ENCODE assay signal across 25 cellular contexts in the genomic region with DNA sequence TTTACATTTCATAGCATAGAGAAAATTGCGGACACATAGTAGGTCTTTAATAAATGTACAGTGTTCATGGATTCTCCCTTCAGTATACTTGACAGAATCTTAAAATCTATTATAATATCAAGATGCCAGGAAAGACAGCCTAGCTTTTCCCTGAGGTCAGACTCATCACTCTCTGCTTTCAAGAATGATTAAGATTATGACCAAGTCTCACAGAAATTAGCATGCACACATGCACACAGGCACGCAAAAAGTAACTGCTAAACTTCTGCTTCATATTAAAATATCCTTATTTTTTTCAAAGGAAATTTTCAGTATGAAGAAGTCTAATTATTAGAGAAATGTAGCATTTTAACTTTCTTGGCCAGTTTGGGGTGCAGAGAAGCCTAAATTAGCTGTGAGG.
A peak's percentile ranks its signal among the peaks of the same experiment; 100 is the strongest.
DNase-seq lines count a peak whose midpoint lies in the region; ATAC-seq and TF ChIP-seq lines count a peak whose summit lies in the region.
"Had no signal": no experiment of that assay in that cellular context is flagged by ENCODE, and none has a peak within 500 bp of the region (broad histone marks: within the 10 kb centered on the region; RNA-seq: fewer than 3 reads in every experiment).

No MANE protein-coding gene starts in this region.

- H3K9me2 ChIP-seq in SK-N-SH, result no peaks in the 10 kb centered on the region

- TF ChIP-seq CTCF in SK-N-SH (IDR thresholded peaks at IDR 0.05) (no peak), foreskin keratinocyte (conservative IDR thresholded peaks at IDR 0.05) (no peak), GM13976 (IDR thresholded peaks at IDR 0.05; ENCODE audit: borderline replicate concordance, control extremely low read depth, extremely low read depth, insufficient read depth, missing control alignments) (no peak), gastrocnemius medialis (IDR thresholded peaks at IDR 0.05 in 4 of 5, conservative IDR thresholded peaks at IDR 0.05 in 1 of 5) (no peak)

- H3K79me1 ChIP-seq in trophoblast cell (ENCODE audit: low read length), result peaks cover 2% of the 10 kb centered on the region

- H4K8ac ChIP-seq in trophoblast cell (ENCODE audit: low read depth, low read length), result no peak overlapping the region

- H3K4me2 ChIP-seq in SK-N-SH (no peak overlapping the region), trophoblast cell (ENCODE audit: low read length) (no peak overlapping the region)

- H3K9me3 ChIP-seq in SK-N-SH, result no peaks in the 10 kb centered on the region
- H3K9me3 ChIP-seq in trophoblast cell (ENCODE audit: insufficient read depth, low read depth, low read length), result no peaks in the 10 kb centered on the region
- no peaks in the 10 kb centered on the region for H3K9me3 ChIP-seq in gastrocnemius medialis
- H3K9me3 ChIP-seq: body of pancreas, heart left ventricle, psoas muscle had no signal

- peaks cover 54% of the 10 kb centered on the region for H3K4me1 ChIP-seq in ACC112 (ENCODE audit: control insufficient read depth, insufficient read depth, low read length, unreplicated experiment)
- H3K4me1 ChIP-seq in SK-N-SH (ENCODE audit: control insufficient read depth in 1 of 2, insufficient read depth in 2 of 2, low read depth in 1 of 2, low read length in 1 of 2), result peaks cover 0 to 29% of the 10 kb centered on the region in 2 experiments; a peak in 2 of 4 replicates
- H3K4me1 ChIP-seq in foreskin keratinocyte, result peaks cover 18% of the 10 kb centered on the region
- no peaks in the 10 kb centered on the region for H3K4me1 ChIP-seq in trophoblast cell (ENCODE audit: control insufficient read depth in 1 of 2, insufficient read depth in 2 of 2, low read length in 2 of 2)
- no peaks in the 10 kb centered on the region for H3K4me1 ChIP-seq in gastrocnemius medialis
- H3K4me1 ChIP-seq: body of pancreas, heart left ventricle, psoas muscle had no signal

- CTCF ChIA-PET in SK-N-SH (lab: Yijun Ruan, JAX), result no interaction called here

- in situ Hi-C loops in GM13976 (cut with MboI; ENCODE audit: low sequenced_read_pairs, unreplicated experiment), result no loop called here
- in situ Hi-C loops in gastrocnemius medialis (cut with MboI; ENCODE audit: low sequenced_read_pairs in 4 of 4), result no loop called here

- no peak for TF ChIP-seq POLR2A in gastrocnemius medialis (IDR thresholded peaks at IDR 0.05)

- ATAC-seq in foreskin keratinocyte, result peak; percentile 21
- ATAC-seq in gastrocnemius medialis, result no peak
- ATAC-seq: body of pancreas, heart left ventricle, left ventricle myocardium superior, psoas muscle had no signal

- no peak for TF ChIP-seq RAD21 in SK-N-SH (IDR thresholded peaks at IDR 0.05; ENCODE audit: low read length)

- H4K20me1 ChIP-seq in SK-N-SH (ENCODE audit: insufficient read depth), result no peaks in the 10 kb centered on the region

- peaks cover 24% of the 10 kb centered on the region for H3F3A ChIP-seq in SK-N-SH (replicated peaks; ENCODE audit: insufficient read depth)

- intact Hi-C loops in gastrocnemius medialis (cut with DNase I; ENCODE audit: low total_unique reads), result no loop called here

- no peak for TF ChIP-seq EP300 in SK-N-SH (IDR thresholded peaks at IDR 0.05; ENCODE audit: borderline replicate concordance in 1 of 2, low read depth in 1 of 2, low read length in 1 of 2)

- DNase-seq in HCEC 1CT, result peak; percentile 28
- no peak for DNase-seq in SK-N-SH
- no peak for DNase-seq in foreskin keratinocyte
- DNase-seq in KG1 (lab: John Stamatoyannopoulos, UW), result no peak
- no peak for DNase-seq in GM13976 (ENCODE audit: low spot score)
- no peak for DNase-seq in trophoblast cell
- DNase-seq in gastrocnemius medialis, result no peak
- DNase-seq: activated CD8-positive, alpha-beta memory T cell treated with anti-CD3 and anti-CD28 coated beads, Interleukin-2, amount 50 U/mL, for 48 hours; activated effector memory CD4-positive, alpha-beta T cell treated with anti-CD3 and anti-CD28 coated beads, Interleukin-2, amount 50 U/mL, for 16 hours; body of pancreas; effector CD8-positive, alpha-beta T cell; heart left ventricle; immature natural killer cell; left ventricle myocardium superior; NCI-H1092; NCI-H2029; NCI-H2227 treated with DMSO at 0.1 percent for 48 hours; NCI-H748 treated with DMSO at 0.1 percent for 48 hours; PC-3; psoas muscle; stimulated activated CD4-positive, alpha-beta T cell treated with anti-CD3 and anti-CD28 coated beads, Interleukin-1b, Interleukin-23, amount 100 ng/mL, for 48 hours; T-helper 2 cell had no signal

- no peak overlapping the region for H2BK5ac ChIP-seq in trophoblast cell (ENCODE audit: low read depth, low read length, poor library complexity)

- H3K14ac ChIP-seq in trophoblast cell (ENCODE audit: low read length), result no peak overlapping the region

- H3K4me3 ChIP-seq in ACC112 (ENCODE audit: low read depth, low read length), result no peak overlapping the region
- H3K4me3 ChIP-seq in SK-N-SH (ENCODE audit: low read depth in 2 of 2, low read length in 1 of 2), result no peak overlapping the region
- no peak overlapping the region for H3K4me3 ChIP-seq in trophoblast cell (ENCODE audit: low read depth, low read length)
- H3K4me3 ChIP-seq in gastrocnemius medialis, result no peak overlapping the region
- H3K4me3 ChIP-seq: body of pancreas, heart left ventricle, psoas muscle had no signal

- no peak overlapping the region for H2BK120ac ChIP-seq in trophoblast cell (ENCODE audit: insufficient read depth, low read length, poor library complexity)

- H2AFZ ChIP-seq in ACC112 (ENCODE audit: low read length, unreplicated experiment) (peak overlapping the region; percentile 77), SK-N-SH (ENCODE audit: low read depth) (no peak overlapping the region; the same call in 1 of the 2 replicates), trophoblast cell (ENCODE audit: insufficient read depth, low read length, poor library complexity) (no peak overlapping the region)

- no peak overlapping the region for H3K18ac ChIP-seq in trophoblast cell (ENCODE audit: low read length)

- H3K4ac ChIP-seq in trophoblast cell (ENCODE audit: low read depth, low read length), result no peak overlapping the region

- no peak overlapping the region for H2AK5ac ChIP-seq in trophoblast cell (ENCODE audit: low read length)

- POLR2A ChIA-PET in SK-N-SH (lab: Yijun Ruan, JAX), result no interaction called here

- WGBS in SK-N-SH (ENCODE audit: low lambda C conversion rate), result 82% methylated on average over 2 of the region's 2 CpGs
- no CpG with 5 or more reads among the region's 2 CpGs for WGBS in trophoblast cell (ENCODE audit: extremely low coverage, insufficient coverage, insufficient read length)

- no peak overlapping the region for H3K23ac ChIP-seq in trophoblast cell (ENCODE audit: low read length)

- H3K79me2 ChIP-seq in ACC112 (ENCODE audit: control insufficient read depth, insufficient read depth, low read length, unreplicated experiment), result no peaks in the 10 kb centered on the region
- no peaks in the 10 kb centered on the region for H3K79me2 ChIP-seq in SK-N-SH (ENCODE audit: insufficient read depth)
- no peaks in the 10 kb centered on the region for H3K79me2 ChIP-seq in trophoblast cell (ENCODE audit: control insufficient read depth, insufficient read depth, low read length, poor library complexity)

- H3K27ac ChIP-seq in ACC112 (ENCODE audit: low read depth, low read length) (peak overlapping the region; percentile 97), SK-N-SH (ENCODE audit: low read depth in 2 of 2, low read length in 1 of 2) (peak overlapping the region; percentile 28 to 85; a peak in 3 of 4 replicates), foreskin keratinocyte (no peak overlapping the region), trophoblast cell (ENCODE audit: low read depth, low read length) (no peak overlapping the region), gastrocnemius medialis (no peak overlapping the region)
- H3K27ac ChIP-seq: C4-2B, heart left ventricle, psoas muscle, VCaP had no signal

- no peak overlapping the region for H4K91ac ChIP-seq in trophoblast cell (ENCODE audit: low read depth, low read length)

- H3K27me3 ChIP-seq in ACC112 (ENCODE audit: insufficient read depth, low read length) (no peaks in the 10 kb centered on the region), SK-N-SH (ENCODE audit: insufficient read depth) (no peaks in the 10 kb centered on the region), foreskin keratinocyte (no peaks in the 10 kb centered on the region), trophoblast cell (ENCODE audit: insufficient read depth, low read length) (no peaks in the 10 kb centered on the region), gastrocnemius medialis (no peaks in the 10 kb centered on the region)
- H3K27me3 ChIP-seq: body of pancreas, heart left ventricle had no signal

- H4K12ac ChIP-seq in trophoblast cell (ENCODE audit: low read depth, low read length), result no peak overlapping the region

- no peaks in the 10 kb centered on the region for H3K36me3 ChIP-seq in ACC112 (ENCODE audit: insufficient read depth, low read length)
- no peaks in the 10 kb centered on the region for H3K36me3 ChIP-seq in SK-N-SH (replicated peaks in 1 of 2; ENCODE audit: control insufficient read depth in 1 of 2, insufficient read depth in 2 of 2, low read length in 1 of 2)
- H3K36me3 ChIP-seq in trophoblast cell (ENCODE audit: control insufficient read depth in 1 of 2, insufficient read depth in 2 of 2, low read length in 2 of 2), result no peaks in the 10 kb centered on the region
- no peaks in the 10 kb centered on the region for H3K36me3 ChIP-seq in gastrocnemius medialis
- H3K36me3 ChIP-seq: heart left ventricle had no signal

- no peak overlapping the region for H2BK12ac ChIP-seq in trophoblast cell (ENCODE audit: low read length)

- H3K9ac ChIP-seq in SK-N-SH, result peak overlapping the region; percentile 54; the same call in 1 of the 2 replicates
- H3K9ac ChIP-seq in trophoblast cell (ENCODE audit: low read length), result no peak overlapping the region

TF ChIP-seq in SK-N-SH, 30 proteins besides CTCF, POLR2A, EP300 and RAD21:
- TF ChIP-seq, protein P1, sequence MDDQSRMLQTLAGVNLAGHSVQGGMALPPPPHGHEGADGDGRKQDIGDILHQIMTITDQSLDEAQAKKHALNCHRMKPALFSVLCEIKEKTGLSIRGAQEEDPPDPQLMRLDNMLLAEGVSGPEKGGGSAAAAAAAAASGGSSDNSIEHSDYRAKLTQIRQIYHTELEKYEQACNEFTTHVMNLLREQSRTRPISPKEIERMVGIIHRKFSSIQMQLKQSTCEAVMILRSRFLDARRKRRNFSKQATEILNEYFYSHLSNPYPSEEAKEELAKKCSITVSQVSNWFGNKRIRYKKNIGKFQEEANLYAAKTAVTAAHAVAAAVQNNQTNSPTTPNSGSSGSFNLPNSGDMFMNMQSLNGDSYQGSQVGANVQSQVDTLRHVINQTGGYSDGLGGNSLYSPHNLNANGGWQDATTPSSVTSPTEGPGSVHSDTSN (IDR thresholded peaks at IDR 0.05), result peak; percentile 49
- no peak for TF ChIP-seq POLR2AphosphoS5 (IDR thresholded peaks at IDR 0.05; ENCODE audit: low read depth, low read length)

Comparison
In these comparisons a context has a peak if more than half of its experiments do, and no peak if none do; other contexts are left out.
1. H3K27ac ChIP-seq: peak in ACC112 (single experiment) and SK-N-SH (2 of 2); none in foreskin keratinocyte (single experiment), trophoblast cell (single experiment) and gastrocnemius medialis (0 of 4).